In the genomic region with DNA sequence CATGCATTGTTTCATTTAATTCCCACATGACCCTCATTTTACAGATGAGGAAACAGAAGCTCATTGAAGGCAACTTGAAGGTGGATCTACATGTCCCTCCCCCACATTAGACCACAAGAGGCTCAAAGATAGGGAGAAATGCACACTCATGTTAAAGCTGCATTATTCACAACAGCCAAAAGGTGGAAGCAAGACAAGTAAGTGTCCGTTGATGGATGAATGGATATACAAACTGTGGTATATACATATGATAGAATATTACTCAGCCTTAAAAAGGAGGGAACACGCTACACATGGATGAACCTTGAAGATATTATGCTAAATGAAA, we compare ENCODE assay signal across 1 cellular context.
TF ChIP-seq lines count a peak whose summit lies in the region.

No MANE protein-coding gene starts in this region.

TF ChIP-seq in K562, 482 proteins besides CTCF, POLR2A, EP300 and RAD21 (continued from another document):
- TF ChIP-seq GTF3C2 (IDR thresholded peaks at IDR 0.05; ENCODE audit: borderline replicate concordance, extremely low read depth, insufficient read length), result no peak
- TF ChIP-seq HDAC3 (IDR thresholded peaks at IDR 0.05; ENCODE audit: borderline replicate concordance, partially characterized antibody), result no peak
- 0 out of 2 replicates have a peak, but pooled peaks have one; percentile 30 for TF ChIP-seq ADNP (tag; IDR thresholded peaks at IDR 0.05)
- no peak for TF ChIP-seq U2AF2 (optimal IDR thresholded peaks at IDR 0.05; ENCODE audit: low read depth, low read length)
- no peak for TF ChIP-seq ZNF41 (CRISPR knock-in tag; conservative IDR thresholded peaks at IDR 0.05)
- TF ChIP-seq EP400 (IDR thresholded peaks at IDR 0.05), result no peak
- no peak for TF ChIP-seq XRCC5 (IDR thresholded peaks at IDR 0.05; ENCODE audit: low read depth, low read length)
- no peak for TF ChIP-seq CEBPG (CRISPR knock-in tag; IDR thresholded peaks at IDR 0.05)
- no peak for TF ChIP-seq CEBPG (tag; conservative IDR thresholded peaks at IDR 0.05 in 1 of 2, IDR thresholded peaks at IDR 0.05 in 1 of 2)
- TF ChIP-seq KDM1A (IDR thresholded peaks at IDR 0.05), result peak; percentile 14 to 65; a peak in 1 of 4 replicates
- TF ChIP-seq, protein P1, sequence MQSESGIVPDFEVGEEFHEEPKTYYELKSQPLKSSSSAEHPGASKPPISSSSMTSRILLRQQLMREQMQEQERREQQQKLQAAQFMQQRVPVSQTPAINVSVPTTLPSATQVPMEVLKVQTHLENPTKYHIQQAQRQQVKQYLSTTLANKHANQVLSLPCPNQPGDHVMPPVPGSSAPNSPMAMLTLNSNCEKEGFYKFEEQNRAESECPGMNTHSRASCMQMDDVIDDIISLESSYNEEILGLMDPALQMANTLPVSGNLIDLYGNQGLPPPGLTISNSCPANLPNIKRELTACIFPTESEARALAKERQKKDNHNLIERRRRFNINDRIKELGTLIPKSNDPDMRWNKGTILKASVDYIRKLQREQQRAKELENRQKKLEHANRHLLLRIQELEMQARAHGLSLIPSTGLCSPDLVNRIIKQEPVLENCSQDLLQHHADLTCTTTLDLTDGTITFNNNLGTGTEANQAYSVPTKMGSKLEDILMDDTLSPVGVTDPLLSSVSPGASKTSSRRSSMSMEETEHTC (IDR thresholded peaks at IDR 0.05), result no peak
- no peak for TF ChIP-seq ILF3 (IDR thresholded peaks at IDR 0.05; ENCODE audit: borderline replicate concordance)
- TF ChIP-seq SNIP1 (IDR thresholded peaks at IDR 0.05; ENCODE audit: low read depth), result no peak
- no peak for TF ChIP-seq MYBL2 (IDR thresholded peaks at IDR 0.05; ENCODE audit: low read depth)
- no peak for TF ChIP-seq MYBL2 (CRISPR knock-in tag; IDR thresholded peaks at IDR 0.05; ENCODE audit: borderline replicate concordance)
- no peak for TF ChIP-seq TFAM (CRISPR knock-in tag; conservative IDR thresholded peaks at IDR 0.05)
- no peak for TF ChIP-seq ZBTB9 (CRISPR knock-in tag; IDR thresholded peaks at IDR 0.05)
- TF ChIP-seq, protein P2, sequence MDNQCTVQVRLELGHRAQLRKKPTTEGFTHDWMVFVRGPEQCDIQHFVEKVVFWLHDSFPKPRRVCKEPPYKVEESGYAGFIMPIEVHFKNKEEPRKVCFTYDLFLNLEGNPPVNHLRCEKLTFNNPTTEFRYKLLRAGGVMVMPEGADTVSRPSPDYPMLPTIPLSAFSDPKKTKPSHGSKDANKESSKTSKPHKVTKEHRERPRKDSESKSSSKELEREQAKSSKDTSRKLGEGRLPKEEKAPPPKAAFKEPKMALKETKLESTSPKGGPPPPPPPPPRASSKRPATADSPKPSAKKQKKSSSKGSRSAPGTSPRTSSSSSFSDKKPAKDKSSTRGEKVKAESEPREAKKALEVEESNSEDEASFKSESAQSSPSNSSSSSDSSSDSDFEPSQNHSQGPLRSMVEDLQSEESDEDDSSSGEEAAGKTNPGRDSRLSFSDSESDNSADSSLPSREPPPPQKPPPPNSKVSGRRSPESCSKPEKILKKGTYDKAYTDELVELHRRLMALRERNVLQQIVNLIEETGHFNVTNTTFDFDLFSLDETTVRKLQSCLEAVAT (IDR thresholded peaks at IDR 0.05), result no peak
- TF ChIP-seq CBX5 (IDR thresholded peaks at IDR 0.05; ENCODE audit: borderline replicate concordance, low read depth), result 0 out of 2 replicates have a peak, but pooled peaks have one; percentile 21
- TF ChIP-seq THRAP3 (IDR thresholded peaks at IDR 0.05; ENCODE audit: borderline replicate concordance), result no peak
- peak; percentile 47; the same call in 1 of the 2 replicates for TF ChIP-seq C11orf30 (IDR thresholded peaks at IDR 0.05; ENCODE audit: low read depth)
